ENCODE assay signal across 8 cellular contexts in genomic region chr18:75173125-75173432, GRCh38. TPM values are rescaled to one million over a fixed set of nuclear protein-coding genes. Genes with fewer than 3 reads are reported as not detected.
DNase-seq lines count a peak whose midpoint lies in the region; ATAC-seq, FAIRE-seq and TF ChIP-seq lines count a peak whose summit lies in the region.

No MANE protein-coding gene starts in this region.

- no peak for TF ChIP-seq EP300 in gastroesophageal sphincter (IDR thresholded peaks at IDR 0.05)

- POLR2A ChIA-PET in HCT116 (lab: Charles Lee), result no interaction called here

- H3K4me1 ChIP-seq in HCT116 (ENCODE audit: control insufficient read depth in 1 of 2, insufficient read depth in 2 of 2, low read length in 2 of 2) (no peaks in the 10 kb centered on the region; a peak in 1 of 4 replicates), thyroid gland (no peaks in the 10 kb centered on the region), gastroesophageal sphincter (peaks cover 0 to 7% (median 0%) of the 10 kb centered on the region in 3 donors)

- no peak overlapping the region for H3K4me2 ChIP-seq in HCT116 (ENCODE audit: low read length)

- no peaks in the 10 kb centered on the region for H3K27me3 ChIP-seq in HCT116 (ENCODE audit: insufficient read depth, low read length)
- no peaks in the 10 kb centered on the region for H3K27me3 ChIP-seq in thyroid gland
- no peaks in the 10 kb centered on the region for H3K27me3 ChIP-seq in gastroesophageal sphincter

- H3K79me2 ChIP-seq in HCT116 (ENCODE audit: insufficient read depth, low read length), result no peaks in the 10 kb centered on the region

- no TSS peak for BruUV-seq in HCT116 (replicated peaks; lab: Mats Ljungman, UMichigan)

- H3K36me3 ChIP-seq in HCT116 (ENCODE audit: control insufficient read depth in 1 of 2, insufficient read depth in 2 of 2, low read length in 2 of 2), result no peaks in the 10 kb centered on the region
- no peaks in the 10 kb centered on the region for H3K36me3 ChIP-seq in thyroid gland
- H3K36me3 ChIP-seq in gastroesophageal sphincter, result no peaks in the 10 kb centered on the region

- intact Hi-C loops in HCT116 (cut with micrococcal nuclease), result no loop called here
- intact Hi-C loops in thyroid gland (cut with DNase I), result no loop called here

- H3K9me3 ChIP-seq in HCT116 (ENCODE audit: control insufficient read depth in 1 of 2, insufficient read depth in 1 of 2, low read depth in 1 of 2, low read length in 2 of 2), result no peaks in the 10 kb centered on the region
- no peaks in the 10 kb centered on the region for H3K9me3 ChIP-seq in thyroid gland
- no peaks in the 10 kb centered on the region for H3K9me3 ChIP-seq in gastroesophageal sphincter

- DNase-seq in GM18507 (ENCODE audit: extremely low spot score, insufficient read length, low read depth), result peak; percentile 59
- no peak for DNase-seq in HCT116 (ENCODE audit: low read depth, low spot score)
- peak; percentile 28 for DNase-seq in M059J (ENCODE audit: low read depth)
- peak; percentile 18 for DNase-seq in fibroblast of villous mesenchyme (ENCODE audit: low read depth)
- DNase-seq in thyroid gland, result no peak
- no peak for DNase-seq in ecto neural progenitor cell (ENCODE audit: low spot score)
- DNase-seq in GDM1 (lab: John Stamatoyannopoulos, UW), result no peak

- 69 to 72% methylated on average over 5 of the region's 5 CpGs for WGBS in thyroid gland, 2 donors
- WGBS in gastroesophageal sphincter (ENCODE audit: low coverage in 1 of 2), 2 donors, result 68% methylated on average over 5 of the region's 5 CpGs

- CTCF ChIA-PET in HCT116 (lab: Charles Lee), result no interaction called here

- TF ChIP-seq CTCF in HCT116 (IDR thresholded peaks at IDR 0.05 in 2 of 3, conservative IDR thresholded peaks at IDR 0.05 in 1 of 3; ENCODE audit: borderline replicate concordance in 1 of 3, insufficient read depth in 1 of 3, low read depth in 2 of 3, low read length in 2 of 3) (peak in 2 of 3 experiments; percentile 18 to 20; a peak in 1 of 6 replicates), fibroblast of villous mesenchyme (IDR thresholded peaks at IDR 0.05; ENCODE audit: insufficient read depth, low read depth, low read length) (peak; percentile 8), thyroid gland (IDR thresholded peaks at IDR 0.05) (no peak), gastroesophageal sphincter (IDR thresholded peaks at IDR 0.05) (no peak)

- no peak overlapping the region for H3K9ac ChIP-seq in HCT116 (ENCODE audit: low read length)

- FAIRE-seq in GM18507 (lab: Jason Lieb, UNC), result peak; percentile 93

- H3K27ac ChIP-seq in HCT116 (ENCODE audit: low read depth, low read length) (no peak overlapping the region), thyroid gland (no peak overlapping the region), gastroesophageal sphincter (no peak overlapping the region)

- TF ChIP-seq RAD21 in HCT116 (IDR thresholded peaks at IDR 0.05; ENCODE audit: low read depth), result peak; percentile 34; the same call in 1 of the 2 replicates

- no peaks in the 10 kb centered on the region for H4K20me1 ChIP-seq in HCT116 (ENCODE audit: insufficient read depth)

- H3K4me3 ChIP-seq in HCT116 (replicated peaks in 1 of 2; ENCODE audit: low read depth in 1 of 2, low read length in 2 of 2), result no peak overlapping the region
- no peak overlapping the region for H3K4me3 ChIP-seq in fibroblast of villous mesenchyme (ENCODE audit: low read depth, low read length)
- no peak overlapping the region for H3K4me3 ChIP-seq in thyroid gland (replicated peaks in 1 of 3)
- H3K4me3 ChIP-seq in gastroesophageal sphincter, result no peak overlapping the region

- RAD21 ChIA-PET in HCT116 (lab: Charles Lee; ENCODE audit: low non-redundant PET in 1 of 2, low total read pairs in 2 of 2, uncharacterized antibody in 2 of 2, unreplicated experiment in 2 of 2), result no interaction called here

- no peak overlapping the region for H2AFZ ChIP-seq in HCT116 (ENCODE audit: low read depth, low read length, poor library complexity, severe bottlenecking)

- ATAC-seq in HCT116, result peak; percentile 73
- no peak for ATAC-seq in gastroesophageal sphincter

- no peaks in the 10 kb centered on the region for H3K9me2 ChIP-seq in HCT116 (ENCODE audit: insufficient read depth)

- TF ChIP-seq POLR2A in HCT116 (IDR thresholded peaks at IDR 0.05; ENCODE audit: borderline replicate concordance, extremely low read depth, insufficient read depth, insufficient read length), result no peak
- TF ChIP-seq POLR2A in thyroid gland (IDR thresholded peaks at IDR 0.05), result no peak
- TF ChIP-seq POLR2A in gastroesophageal sphincter (IDR thresholded peaks at IDR 0.05), result no peak

TF ChIP-seq in HCT116, 20 proteins besides CTCF, POLR2A, EP300 and RAD21:
- TF ChIP-seq SIN3A (IDR thresholded peaks at IDR 0.05; ENCODE audit: low read depth) (no peak), POLR2AphosphoS5 (IDR thresholded peaks at IDR 0.05; ENCODE audit: low read depth, low read length) (no peak), REST (IDR thresholded peaks at IDR 0.05; ENCODE audit: low read depth) (no peak), ZNF274 (IDR thresholded peaks at IDR 0.05; ENCODE audit: low read depth, low read length) (no peak), FOSL1 (IDR thresholded peaks at IDR 0.05; ENCODE audit: low read depth) (no peak), ATF3 (IDR thresholded peaks at IDR 0.05) (no peak), MAX (IDR thresholded peaks at IDR 0.05) (no peak), CBX3 (IDR thresholded peaks at IDR 0.05; ENCODE audit: low read depth) (no peak), EZH2phosphoT487 (IDR thresholded peaks at IDR 0.05; ENCODE audit: borderline replicate concordance) (no peak), ZBTB33 (IDR thresholded peaks at IDR 0.05; ENCODE audit: extremely low read depth, insufficient replicate concordance, low read length) (no peak), SRF (IDR thresholded peaks at IDR 0.05; ENCODE audit: low read depth) (no peak), JUND (IDR thresholded peaks at IDR 0.05) (no peak), SP1 (IDR thresholded peaks at IDR 0.05; ENCODE audit: low read depth) (no peak), TCF7L2 (IDR thresholded peaks at IDR 0.05; ENCODE audit: borderline replicate concordance, extremely low read depth, insufficient read depth, insufficient read length) (no peak), EZH2 (IDR thresholded peaks at IDR 0.05) (no peak), YY1 (IDR thresholded peaks at IDR 0.05; ENCODE audit: extremely low read depth, insufficient replicate concordance, low read depth, low read length) (no peak)

RNA-seq across cellular contexts. Expression of gene PTGR3, which starts 35.9 kb away (rescaled TPM):
- 25.3 TPM for total RNA-seq in HCT116 (2021; ENCODE audit: unreplicated experiment)
- 19.2 and 22.0 TPM in 2 replicates for polyA plus RNA-seq in HCT116 (2012)
- total RNA-seq in M059J (2014; rRNA removed; shearing (Covaris generic)), result 8.4 and 10.5 TPM in 2 replicates
- total RNA-seq in fibroblast of villous mesenchyme, result 11.6 and 12.1 TPM in 2 replicates
- 10 to 100 TPM; 19.3 to 62.7 (median 36.9) TPM for total RNA-seq in thyroid gland
- total RNA-seq in gastroesophageal sphincter, result 10 to 100 TPM; 24.9 to 46.8 (median 29.6) TPM

RNA-seq across cellular contexts. Expression of gene TSHZ1, which starts 37.5 kb away (rescaled TPM):
- total RNA-seq in HCT116 (2021; ENCODE audit: unreplicated experiment), result 5.7 TPM
- polyA plus RNA-seq in HCT116 (2012), result 4.2 and 4.6 TPM in 2 replicates
- 5.5 and 5.9 TPM in 2 replicates for total RNA-seq in M059J (2014; rRNA removed; shearing (Covaris generic))
- total RNA-seq in fibroblast of villous mesenchyme, result 11.9 and 13.4 TPM in 2 replicates
- 10 to 100 TPM; 17.9 to 22.2 (median 19.0) TPM for total RNA-seq in thyroid gland
- 10 to 100 TPM; 22.3 to 41.7 (median 33.8) TPM for total RNA-seq in gastroesophageal sphincter

Comparison
In these comparisons a context has a peak if more than half of its experiments do, and no peak if none do; other contexts are left out.
1. DNase-seq: peak in GM18507 (single experiment), M059J (single experiment) and fibroblast of villous mesenchyme (single experiment); none in HCT116 (single experiment), thyroid gland (0 of 2), ecto neural progenitor cell (single experiment) and GDM1 (single experiment).
2. CTCF ChIP-seq: peak in HCT116 (2 of 3) and fibroblast of villous mesenchyme (single experiment); none in thyroid gland (0 of 6) and gastroesophageal sphincter (0 of 4).